1 cellular context compared by ENCODE assay signal in the genomic region with DNA sequence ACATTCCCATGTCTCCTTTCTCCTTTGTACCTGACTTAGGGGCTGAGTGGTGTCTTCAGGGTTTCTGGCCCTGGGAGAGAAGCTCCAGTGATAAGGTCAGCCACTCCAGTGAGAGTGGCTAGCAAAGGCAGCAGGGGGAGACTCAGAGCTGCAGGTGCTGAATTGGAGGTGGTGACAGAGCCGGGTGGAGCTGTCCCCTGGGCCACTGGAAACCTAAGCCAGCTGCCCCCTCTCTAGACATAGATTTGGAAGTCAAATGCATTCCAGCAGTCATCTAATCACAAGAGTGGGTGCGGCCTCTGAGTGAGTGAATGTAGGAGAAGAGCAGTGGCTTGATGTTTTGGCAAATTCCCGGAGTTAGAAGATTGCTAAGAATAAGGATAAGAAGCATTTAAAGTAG.
A peak's percentile ranks its signal among the peaks of the same experiment; 100 is the strongest.
TF ChIP-seq lines count a peak whose summit lies in the region.

No MANE protein-coding gene starts in this region.

TF ChIP-seq in HepG2, 621 proteins besides CTCF, POLR2A, EP300 and RAD21 (continued from another document):
- TF ChIP-seq, protein P1, sequence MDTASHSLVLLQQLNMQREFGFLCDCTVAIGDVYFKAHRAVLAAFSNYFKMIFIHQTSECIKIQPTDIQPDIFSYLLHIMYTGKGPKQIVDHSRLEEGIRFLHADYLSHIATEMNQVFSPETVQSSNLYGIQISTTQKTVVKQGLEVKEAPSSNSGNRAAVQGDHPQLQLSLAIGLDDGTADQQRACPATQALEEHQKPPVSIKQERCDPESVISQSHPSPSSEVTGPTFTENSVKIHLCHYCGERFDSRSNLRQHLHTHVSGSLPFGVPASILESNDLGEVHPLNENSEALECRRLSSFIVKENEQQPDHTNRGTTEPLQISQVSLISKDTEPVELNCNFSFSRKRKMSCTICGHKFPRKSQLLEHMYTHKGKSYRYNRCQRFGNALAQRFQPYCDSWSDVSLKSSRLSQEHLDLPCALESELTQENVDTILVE (CRISPR knock-in tag; IDR thresholded peaks at IDR 0.05): no peak
- TF ChIP-seq NR2C2 (CRISPR knock-in tag; IDR thresholded peaks at IDR 0.05; ENCODE audit: borderline replicate concordance) (no peak), XRCC5 (optimal IDR thresholded peaks at IDR 0.05; ENCODE audit: low read length) (peak; percentile 39)
TF ChIP-seq in HepG2: peak in this region for 3.
